In the genomic region with DNA sequence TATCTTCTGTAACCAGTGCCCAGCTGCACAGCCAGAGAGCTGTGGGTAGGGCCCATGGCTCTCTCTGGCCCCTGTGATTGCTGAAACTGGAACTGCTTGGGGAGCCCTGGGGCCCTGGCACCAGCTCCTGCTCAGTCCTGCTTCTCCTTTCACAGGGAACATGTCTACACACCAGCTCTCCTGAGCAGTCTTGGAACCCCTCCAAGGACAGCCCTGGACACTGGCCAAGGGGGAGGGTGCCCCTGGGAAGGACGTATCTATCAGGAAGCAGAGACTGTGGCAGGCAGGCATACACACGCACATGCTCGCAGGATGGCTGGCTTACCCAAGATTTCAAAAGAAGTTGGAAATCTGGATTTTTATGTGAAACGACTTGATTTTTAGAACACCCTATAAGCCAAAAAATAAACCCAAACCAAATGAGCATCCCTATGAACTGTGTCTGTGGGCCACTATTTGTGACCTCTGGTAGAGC, we compare ENCODE assay signal across 8 cellular contexts. TPM values are rescaled to one million over a fixed set of nuclear protein-coding genes. Genes with fewer than 3 reads are reported as not detected.
DNase-seq lines count a peak whose midpoint lies in the region; TF ChIP-seq lines count a peak whose summit lies in the region.

No MANE protein-coding gene starts in this region.

- H3K27ac Mint-ChIP-seq in activated T-cell treated with anti-CD3 and anti-CD28 coated beads, Interleukin-2, amount 50 U/mL, for 24 hours, result peak overlapping the region; percentile 96
- H3K27ac Mint-ChIP-seq in nephron progenitor cell, result no peak overlapping the region

- no peaks in the 10 kb centered on the region for H3K36me3 ChIP-seq in GM06990 (ENCODE audit: control insufficient read depth, insufficient read depth, low read length)
- no peaks in the 10 kb centered on the region for H3K36me3 ChIP-seq in neutrophil

- peaks cover 72% of the 10 kb centered on the region for H3K4me1 Mint-ChIP-seq in activated T-cell treated with anti-CD3 and anti-CD28 coated beads, Interleukin-2, amount 50 U/mL, for 24 hours (ENCODE audit: low read depth)
- H3K4me1 Mint-ChIP-seq in nephron progenitor cell, result peaks cover 56% of the 10 kb centered on the region

- H3K27me3 Mint-ChIP-seq in activated T-cell treated with anti-CD3 and anti-CD28 coated beads, Interleukin-2, amount 50 U/mL, for 24 hours, result no peaks in the 10 kb centered on the region
- H3K27me3 Mint-ChIP-seq in nephron progenitor cell (ENCODE audit: low read depth, poor library complexity), result peaks cover 30% of the 10 kb centered on the region

- H3K9me3 Mint-ChIP-seq in activated T-cell treated with anti-CD3 and anti-CD28 coated beads, Interleukin-2, amount 50 U/mL, for 24 hours, result no peaks in the 10 kb centered on the region
- H3K9me3 Mint-ChIP-seq in nephron progenitor cell, result peaks cover 3% of the 10 kb centered on the region

- H3K4me3 Mint-ChIP-seq in activated T-cell treated with anti-CD3 and anti-CD28 coated beads, Interleukin-2, amount 50 U/mL, for 24 hours, result peak overlapping the region; percentile 41
- no peak overlapping the region for H3K4me3 Mint-ChIP-seq in nephron progenitor cell

- H3K27ac ChIP-seq in 22Rv1, result peak overlapping the region; percentile 66
- peak overlapping the region; percentile 49 for H3K27ac ChIP-seq in neutrophil

- H3K36me3 Mint-ChIP-seq in activated T-cell treated with anti-CD3 and anti-CD28 coated beads, Interleukin-2, amount 50 U/mL, for 24 hours (ENCODE audit: low read depth), result peaks cover 4% of the 10 kb centered on the region
- H3K36me3 Mint-ChIP-seq in nephron progenitor cell (ENCODE audit: low read depth), result no peaks in the 10 kb centered on the region

- H3K4me3 ChIP-seq in GM06990 (replicated peaks; ENCODE audit: low read depth, low read length) (no peak overlapping the region), fibroblast of the aortic adventitia (ENCODE audit: low read depth, low read length) (peak overlapping the region; percentile 63), neutrophil (ENCODE audit: low read depth in 1 of 2, low read length in 1 of 2) (no peak overlapping the region)

- TF ChIP-seq CTCF in 22Rv1 (IDR thresholded peaks at IDR 0.05) (no peak), GM06990 (IDR thresholded peaks at IDR 0.05; ENCODE audit: insufficient read depth, low read length, poor library complexity, severe bottlenecking) (no peak), fibroblast of the aortic adventitia (IDR thresholded peaks at IDR 0.05; ENCODE audit: insufficient read depth, low read length) (no peak), neutrophil (IDR thresholded peaks at IDR 0.05) (no peak), nephron progenitor cell (IDR thresholded peaks at IDR 0.05) (no peak)

- DNase-seq in GM06990 (ENCODE audit: extremely low read depth, insufficient read length) (peak; percentile 59), NCI-H2171 (lab: John Stamatoyannopoulos, UW) (peak; percentile 76), fibroblast of the aortic adventitia (ENCODE audit: low read depth) (peak; percentile 97), retina (no peak), nephron progenitor cell (no peak)
- DNase-seq in activated T-cell treated with anti-CD3 and anti-CD28 coated beads, Interleukin-2, amount 50 U/mL, for 24 hours, result peak; percentile 51

- no peaks in the 10 kb centered on the region for H3K9me3 ChIP-seq in neutrophil

- H3K4me1 ChIP-seq in neutrophil (ENCODE audit: control insufficient read depth in 1 of 2, insufficient read depth in 1 of 2, low read depth in 1 of 2, low read length in 1 of 2), result peaks cover 36 to 39% of the 10 kb centered on the region in 2 experiments

- no peaks in the 10 kb centered on the region for H3K27me3 ChIP-seq in GM06990 (replicated peaks; ENCODE audit: control insufficient read depth, insufficient read depth, low read length)
- H3K27me3 ChIP-seq in neutrophil, result no peaks in the 10 kb centered on the region

RNA-seq across cellular contexts. Expression of gene TRAF1, which starts 8.8 kb away (rescaled TPM):
- total RNA-seq in fibroblast of the aortic adventitia (ENCODE audit: low replicate concordance), result 1.8 and 8.5 TPM in 2 replicates

RNA-seq across cellular contexts. Expression of gene PHF19, which starts 58.4 kb away (rescaled TPM):
- total RNA-seq in fibroblast of the aortic adventitia (ENCODE audit: low replicate concordance), result 10.2 and 55.7 TPM in 2 replicates

Comparison
In these comparisons a context has a peak if more than half of its experiments do, and no peak if none do; other contexts are left out.
1. DNase-seq: peak in GM06990 (single experiment), NCI-H2171 (single experiment), activated T-cell treated with anti-CD3 and anti-CD28 coated beads, Interleukin-2, amount 50 U/mL, for 24 hours (single experiment) and fibroblast of the aortic adventitia (single experiment); none in retina (single experiment) and nephron progenitor cell (single experiment).